Comparison of ENCODE assay signal across 17 cellular contexts in genomic region chr3:140708815-140709214, GRCh38. TPM values are rescaled to one million over a fixed set of nuclear protein-coding genes. Genes with fewer than 3 reads are reported as not detected.
A peak's percentile ranks its signal among the peaks of the same experiment; 100 is the strongest.
DNase-seq lines count a peak whose midpoint lies in the region; ATAC-seq and TF ChIP-seq lines count a peak whose summit lies in the region.
"Had no signal": no experiment of that assay in that cellular context is flagged by ENCODE, and none has a peak within 500 bp of the region (broad histone marks: within the 10 kb centered on the region; RNA-seq: fewer than 3 reads in every experiment).

No MANE protein-coding gene starts in this region.

- H3K36me3 Mint-ChIP-seq in chondrocyte (ENCODE audit: low read depth): no peaks in the 10 kb centered on the region
- H3K36me3 Mint-ChIP-seq: CD14-positive monocyte had no signal

- peaks cover 21% of the 10 kb centered on the region for H3K4me1 Mint-ChIP-seq in chondrocyte (ENCODE audit: low read depth)

- peak; percentile 47 for ATAC-seq in gastroesophageal sphincter

- H3K4me1 ChIP-seq in gastroesophageal sphincter: no peaks in the 10 kb centered on the region
- H3K4me1 ChIP-seq in tibial nerve: peaks cover 0 to 44% (median 2%) of the 10 kb centered on the region in 4 donors

- no peaks in the 10 kb centered on the region for H3K27me3 ChIP-seq in gastroesophageal sphincter
- H3K27me3 ChIP-seq in tibial nerve: no peaks in the 10 kb centered on the region

- peaks cover 3% of the 10 kb centered on the region for H3K27me3 Mint-ChIP-seq in chondrocyte (ENCODE audit: low read depth)

- TF ChIP-seq POLR2A in gastroesophageal sphincter (IDR thresholded peaks at IDR 0.05) (no peak), tibial nerve (IDR thresholded peaks at IDR 0.05) (no peak)

- 30 to 50% methylated on average over 2 of the region's 2 CpGs for WGBS in gastroesophageal sphincter (ENCODE audit: low coverage in 1 of 2), 2 donors
- WGBS in tibial nerve, 2 donors: 38 to 42% methylated on average over 2 of the region's 2 CpGs

- no peak overlapping the region for H3K4me3 ChIP-seq in gastroesophageal sphincter
- no peak overlapping the region for H3K4me3 ChIP-seq in tibial nerve

- peak overlapping the region; percentile 52 for H3K27ac Mint-ChIP-seq in chondrocyte (ENCODE audit: unreplicated experiment)
- H3K27ac Mint-ChIP-seq: CD14-positive monocyte had no signal

- H3K9me3 ChIP-seq in gastroesophageal sphincter: no peaks in the 10 kb centered on the region
- no peaks in the 10 kb centered on the region for H3K9me3 ChIP-seq in tibial nerve

- no peak for DNase-seq in chondrocyte (ENCODE audit: low spot score)
- DNase-seq in renal cortical epithelial cell (ENCODE audit: low read depth): peak; percentile 72
- peak in 1 of 2 donors; percentile 68 for DNase-seq in tibial nerve (ENCODE audit: low spot score in 2 of 2)
- DNase-seq in CD1c-positive myeloid dendritic cell (ENCODE audit: extremely low spot score): no peak
- DNase-seq in GM19238 (ENCODE audit: insufficient read length, low spot score): no peak
- DNase-seq in HK-2 (ENCODE audit: unreplicated experiment): no peak
- DNase-seq: ACHN, AML-193, COR-L47, H7, NCI-H1105 treated with DMSO at 0.1 percent for 48 hours, NCI-H187, NCI-H226, NCI-H524 treated with DMSO at 0.1 percent for 48 hours had no signal

- H3K36me3 ChIP-seq in gastroesophageal sphincter: no peaks in the 10 kb centered on the region
- H3K36me3 ChIP-seq in tibial nerve: no peaks in the 10 kb centered on the region

- H3K27ac ChIP-seq in gastroesophageal sphincter (peak overlapping the region in 1 of 4 donors; percentile 31), tibial nerve (peak overlapping the region in 3 of 4 donors; percentile 44 to 77 (median 71))

- TF ChIP-seq EP300 in gastroesophageal sphincter (IDR thresholded peaks at IDR 0.05): no peak
- TF ChIP-seq EP300 in tibial nerve (IDR thresholded peaks at IDR 0.05): peak; percentile 78 to 84

- no peak for TF ChIP-seq CTCF in chondrocyte (IDR thresholded peaks at IDR 0.05)
- no peak for TF ChIP-seq CTCF in gastroesophageal sphincter (IDR thresholded peaks at IDR 0.05)
- TF ChIP-seq CTCF in tibial nerve (IDR thresholded peaks at IDR 0.05): no peak

- H3K9me3 Mint-ChIP-seq in chondrocyte (ENCODE audit: low read depth): peaks cover 2% of the 10 kb centered on the region

- H3K4me3 Mint-ChIP-seq in chondrocyte (ENCODE audit: unreplicated experiment): no peak overlapping the region
- H3K4me3 Mint-ChIP-seq: CD14-positive monocyte had no signal

RNA-seq across cellular contexts. Expression of gene TRIM42, which starts 31.0 kb away (rescaled TPM):
- not detected in 3 replicates for total RNA-seq in chondrocyte
- not detected for total RNA-seq in gastroesophageal sphincter
- not detected in 2 replicates for total RNA-seq in renal cortical epithelial cell
- total RNA-seq in tibial nerve: not detected
- total RNA-seq: H7, LHCN-M2 had no signal
